In genomic region chr17:82716383-82717181, GRCh38 we compare ENCODE assay signal across 8 cellular contexts. TPM values are rescaled to one million over a fixed set of nuclear protein-coding genes. Genes with fewer than 3 reads are reported as not detected.
DNase-seq lines count a peak whose midpoint lies in the region; ATAC-seq and TF ChIP-seq lines count a peak whose summit lies in the region.

TSS of gene FN3KRP (plus strand) at chr17:82716706. CDS start at chr17:82716756, 50 bp downstream.

- H3K36me3 Mint-ChIP-seq in activated T-cell treated with anti-CD3 and anti-CD28 coated beads, Interleukin-2, amount 50 U/mL, for 24 hours (ENCODE audit: low read depth) = peaks cover 36% of the 10 kb centered on the region

- no peaks in the 10 kb centered on the region for H3K27me3 Mint-ChIP-seq in activated T-cell treated with anti-CD3 and anti-CD28 coated beads, Interleukin-2, amount 50 U/mL, for 24 hours

- TF ChIP-seq CTCF in Panc1 (IDR thresholded peaks at IDR 0.05) = no peak

- no peaks in the 10 kb centered on the region for H3K9me3 ChIP-seq in Panc1 (ENCODE audit: control insufficient read depth, insufficient read depth, low read depth, low read length)
- H3K9me3 ChIP-seq in mucosa of stomach (ENCODE audit: control insufficient read depth, low read length) = no peaks in the 10 kb centered on the region

- intact Hi-C loops in Panc1 (cut with micrococcal nuclease; ENCODE audit: unreplicated experiment) = no loop called here

- H3K27ac ChIP-seq in Panc1 (ENCODE audit: low read length) = peak within 1 kb of the TSS; percentile 74

- in situ Hi-C loops in Panc1 (cut with HindIII; ENCODE audit: low pct_unique_long_range_greater_than_20kb, low sequenced_read_pairs) = no loop called here

- no peaks in the 10 kb centered on the region for H3K9me3 Mint-ChIP-seq in activated T-cell treated with anti-CD3 and anti-CD28 coated beads, Interleukin-2, amount 50 U/mL, for 24 hours

- H3K9ac ChIP-seq in mucosa of stomach (ENCODE audit: low read length) = peak within 1 kb of the TSS; percentile 76

- peak within 1 kb of the TSS; percentile 95 for H3K27ac Mint-ChIP-seq in activated T-cell treated with anti-CD3 and anti-CD28 coated beads, Interleukin-2, amount 50 U/mL, for 24 hours

- CTCF ChIA-PET in Panc1 (lab: Charles Lee) = interaction anchor here (0.8 kb wide), 1 partner anchor 49 kb away, joined by 11 read pairs; no protein-coding TSS in a partner anchor

- H3K27me3 ChIP-seq in Panc1 (ENCODE audit: control insufficient read depth, insufficient read depth, low read length) (no peaks in the 10 kb centered on the region), mucosa of stomach (ENCODE audit: control insufficient read depth, insufficient read depth, low read length) (no peaks in the 10 kb centered on the region)

- DNase-seq in COR-L47 (lab: John Stamatoyannopoulos, UW) (peak; percentile 91), KG1 (lab: John Stamatoyannopoulos, UW) (peak; percentile 77), Panc1 (ENCODE audit: low read depth, low spot score) (peak; percentile 55), erythroblast (lab: John Stamatoyannopoulos, UW) (peak; percentile 95)
- DNase-seq in activated T-cell treated with anti-CD3 and anti-CD28 coated beads, Interleukin-2, amount 50 U/mL, for 24 hours = peak; percentile 89
- peak; percentile 77 to 84 for DNase-seq in stimulated activated CD8-positive, alpha-beta memory T cell treated with anti-CD3 and anti-CD28 coated beads, Interleukin-4, amount 100 ng/mL, for 4 hours (ENCODE audit: low read depth in 2 of 2, low spot score in 1 of 2)

- no TSS peak for BruUV-seq in Panc1 (replicated peaks; lab: Mats Ljungman, UMichigan)

- H3K4me1 ChIP-seq in Panc1 (ENCODE audit: control insufficient read depth, insufficient read depth, low read length) = peaks cover 3% of the 10 kb centered on the region; the same call in 1 of the 2 replicates
- peaks cover 16% of the 10 kb centered on the region for H3K4me1 ChIP-seq in mucosa of stomach (ENCODE audit: control insufficient read depth, insufficient read depth, low read length)

- H3K4me3 Mint-ChIP-seq in activated T-cell treated with anti-CD3 and anti-CD28 coated beads, Interleukin-2, amount 50 U/mL, for 24 hours = peak within 1 kb of the TSS; percentile 97

- POLR2A ChIA-PET in Panc1 (lab: Charles Lee) = interaction anchor here (0.6 kb wide), 1 partner anchor 65 kb away, joined by 5 read pairs; no protein-coding TSS in a partner anchor

- H3K4me3 ChIP-seq in Panc1 (ENCODE audit: low read depth in 2 of 2, low read length in 2 of 2) = peak within 1 kb of the TSS; percentile 79 to 91
- H3K4me3 ChIP-seq in mucosa of stomach (ENCODE audit: low read length) = peak within 1 kb of the TSS; percentile 46

- ATAC-seq in GM21528 (IDR thresholded peaks at IDR 0.05; ENCODE audit: low FRiP score, unreplicated experiment) = peak; percentile 51
- ATAC-seq in Panc1 = peak; percentile 93

- H3K36me3 ChIP-seq in Panc1 (ENCODE audit: control insufficient read depth, insufficient read depth, low read length) = no peaks in the 10 kb centered on the region
- no peaks in the 10 kb centered on the region for H3K36me3 ChIP-seq in mucosa of stomach (ENCODE audit: control insufficient read depth, insufficient read depth, low read length)

- no peak for TF ChIP-seq POLR2A in erythroblast (IDR thresholded peaks at IDR 0.05; ENCODE audit: low read length)

- peaks cover 21% of the 10 kb centered on the region for H3K4me1 Mint-ChIP-seq in activated T-cell treated with anti-CD3 and anti-CD28 coated beads, Interleukin-2, amount 50 U/mL, for 24 hours (ENCODE audit: low read depth)

RNA-seq across cellular contexts. Expression of gene FN3KRP, which starts in this region (rescaled TPM):
- 41.0 TPM for total RNA-seq in Panc1 (2021; ENCODE audit: unreplicated experiment)
- 52.8 TPM for polyA plus RNA-seq in Panc1 (2012; ENCODE audit: insufficient read length)

Comparison
In these comparisons a context has a peak if more than half of its experiments do, and no peak if none do; other contexts are left out.
1. Peak in every context shown above with its lines: DNase-seq, ATAC-seq, H3K4me3 ChIP-seq and H3K27ac ChIP-seq.